Comparison of ENCODE assay signal across 8 cellular contexts in the genomic region with DNA sequence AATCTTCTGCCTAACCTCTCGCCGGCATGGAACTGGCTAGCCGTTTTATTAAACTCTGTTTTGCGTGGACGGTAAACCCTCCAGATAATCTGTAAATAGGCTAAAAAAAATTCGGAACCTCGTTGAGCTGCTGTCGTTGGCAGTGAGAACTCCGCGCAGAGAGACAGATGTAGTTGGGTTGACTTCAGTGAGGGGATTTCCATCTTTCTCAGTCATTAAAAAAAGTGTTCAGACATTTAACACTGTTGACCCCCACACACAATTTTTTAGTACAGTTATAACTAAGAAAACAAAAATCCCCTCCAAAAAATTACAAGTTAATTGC. TPM values are rescaled to one million over a fixed set of nuclear protein-coding genes. Genes with fewer than 3 reads are reported as not detected.
DNase-seq lines count a peak whose midpoint lies in the region; ATAC-seq, FAIRE-seq and TF ChIP-seq lines count a peak whose summit lies in the region.

No MANE protein-coding gene starts in this region.

- CTCF ChIA-PET in activated naive CD4-positive, alpha-beta T cell treated with anti-CD3 and anti-CD28 coated beads, Interleukin-2, amount 10 ng/mL, durations not matched to agents 7 days and 5 days (lab: Charles Lee), result interaction anchor here (2.3 kb wide), 1 partner anchor 14 kb away, joined by 11 read pairs; no protein-coding TSS in a partner anchor

- DNase-seq in activated naive CD4-positive, alpha-beta T cell treated with anti-CD3 and anti-CD28 coated beads, Interleukin-2, amount 10 ng/mL, durations not matched to agents 7 days and 5 days, result no peak
- no peak for DNase-seq in activated naive CD4-positive, alpha-beta T cell treated with anti-CD3 and anti-CD28 coated beads, Interleukin-2, amount 50 U/mL, for 16 hours
- no peak for DNase-seq in activated naive CD8-positive, alpha-beta T cell treated with anti-CD3 and anti-CD28 coated beads for 36 hours
- no peak for DNase-seq in kidney
- no peak for DNase-seq in thyroid gland
- no peak for DNase-seq in GDM1 (lab: John Stamatoyannopoulos, UW)
- DNase-seq in NCI-H1436 treated with DMSO at 0.1 percent for 48 hours (lab: John Stamatoyannopoulos, UW), result no peak

- H3K27me3 ChIP-seq in thyroid gland, result no peaks in the 10 kb centered on the region

- FAIRE-seq in kidney (lab: Jason Lieb, UNC), result no peak

- peak overlapping the region; percentile 96 for H3K27ac Mint-ChIP-seq in activated naive CD4-positive, alpha-beta T cell treated with anti-CD3 and anti-CD28 coated beads, Interleukin-2, amount 10 ng/mL, durations not matched to agents 7 days and 5 days
- peak overlapping the region; percentile 97 for H3K27ac Mint-ChIP-seq in activated naive CD8-positive, alpha-beta T cell treated with anti-CD3 and anti-CD28 coated beads for 36 hours

- peaks cover under 1 to 2% of the 10 kb centered on the region in 2 donors for H3K4me1 ChIP-seq in kidney (ENCODE audit: control insufficient read depth in 1 of 2, insufficient read depth in 1 of 2, low read depth in 1 of 2, low read length in 2 of 2)
- peaks cover 20 to 33% of the 10 kb centered on the region in 2 donors for H3K4me1 ChIP-seq in thyroid gland

- TF ChIP-seq CTCF in kidney (IDR thresholded peaks at IDR 0.05; ENCODE audit: borderline replicate concordance, extremely low read depth, insufficient read depth), result no peak
- TF ChIP-seq CTCF in thyroid gland (IDR thresholded peaks at IDR 0.05), result no peak

- peaks cover 68% of the 10 kb centered on the region for H3K4me1 Mint-ChIP-seq in activated naive CD4-positive, alpha-beta T cell treated with anti-CD3 and anti-CD28 coated beads, Interleukin-2, amount 10 ng/mL, durations not matched to agents 7 days and 5 days
- peaks cover 45% of the 10 kb centered on the region for H3K4me1 Mint-ChIP-seq in activated naive CD8-positive, alpha-beta T cell treated with anti-CD3 and anti-CD28 coated beads for 36 hours

- H3K9ac ChIP-seq in kidney (ENCODE audit: low read length in 2 of 2), result peak overlapping the region; percentile 78 to 89

- intact Hi-C loops in kidney (cut with DNase I), result no loop called here
- intact Hi-C loops in thyroid gland (cut with DNase I), result no loop called here

- ATAC-seq in HG03378 (IDR thresholded peaks at IDR 0.05; ENCODE audit: unreplicated experiment), result peak; percentile 14

- no peaks in the 10 kb centered on the region for H3K9me3 Mint-ChIP-seq in activated naive CD4-positive, alpha-beta T cell treated with anti-CD3 and anti-CD28 coated beads, Interleukin-2, amount 10 ng/mL, durations not matched to agents 7 days and 5 days
- no peaks in the 10 kb centered on the region for H3K9me3 Mint-ChIP-seq in activated naive CD8-positive, alpha-beta T cell treated with anti-CD3 and anti-CD28 coated beads for 36 hours

- H3K4me3 ChIP-seq in kidney (ENCODE audit: low read length in 2 of 2) (peak overlapping the region; percentile 97 to 98), thyroid gland (replicated peaks in 1 of 3) (peak overlapping the region; percentile 65 to 80 (median 66))

- no peaks in the 10 kb centered on the region for H3K9me3 ChIP-seq in kidney (ENCODE audit: control insufficient read depth in 1 of 2, low read length in 2 of 2)
- no peaks in the 10 kb centered on the region for H3K9me3 ChIP-seq in thyroid gland

- H3K27me3 Mint-ChIP-seq in activated naive CD4-positive, alpha-beta T cell treated with anti-CD3 and anti-CD28 coated beads, Interleukin-2, amount 10 ng/mL, durations not matched to agents 7 days and 5 days, result no peaks in the 10 kb centered on the region
- H3K27me3 Mint-ChIP-seq in activated naive CD8-positive, alpha-beta T cell treated with anti-CD3 and anti-CD28 coated beads for 36 hours, result no peaks in the 10 kb centered on the region

- no peak for TF ChIP-seq POLR2A in thyroid gland (IDR thresholded peaks at IDR 0.05)

- H3K36me3 ChIP-seq in kidney (ENCODE audit: control insufficient read depth in 1 of 2, insufficient read depth in 2 of 2, low read length in 2 of 2) (peaks cover 10 to 34% of the 10 kb centered on the region in 2 donors), thyroid gland (peaks cover 20 to 22% of the 10 kb centered on the region in 2 donors)

- H3K27ac ChIP-seq in kidney (ENCODE audit: low read depth in 2 of 2, low read length in 2 of 2) (peak overlapping the region; percentile 95 to 96), thyroid gland (peak overlapping the region; percentile 70 to 96 (median 90))

- H3K36me3 Mint-ChIP-seq in activated naive CD4-positive, alpha-beta T cell treated with anti-CD3 and anti-CD28 coated beads, Interleukin-2, amount 10 ng/mL, durations not matched to agents 7 days and 5 days, result peaks cover 39% of the 10 kb centered on the region
- peaks cover 51% of the 10 kb centered on the region for H3K36me3 Mint-ChIP-seq in activated naive CD8-positive, alpha-beta T cell treated with anti-CD3 and anti-CD28 coated beads for 36 hours

- 1% methylated on average over 10 of the region's 10 CpGs for WGBS in thyroid gland, 2 donors

- peak overlapping the region; percentile 97 for H3K4me3 Mint-ChIP-seq in activated naive CD4-positive, alpha-beta T cell treated with anti-CD3 and anti-CD28 coated beads, Interleukin-2, amount 10 ng/mL, durations not matched to agents 7 days and 5 days
- H3K4me3 Mint-ChIP-seq in activated naive CD8-positive, alpha-beta T cell treated with anti-CD3 and anti-CD28 coated beads for 36 hours, result peak overlapping the region; percentile 98

RNA-seq across cellular contexts. Expression of a gene that starts 0.5 kb away (rescaled TPM):
- 100 to 1,000 TPM; 565 to 569 TPM for total RNA-seq in activated naive CD8-positive, alpha-beta T cell treated with anti-CD3 and anti-CD28 coated beads for 36 hours
- total RNA-seq in kidney (239 TPM), thyroid gland (100 to 1,000 TPM; 222 to 327 (median 257) TPM)
- polyA plus RNA-seq in kidney (ENCODE audit: insufficient read depth, low read depth, low replicate concordance), result 481 TPM

RNA-seq across cellular contexts. Expression of a gene that starts 21.3 kb away (rescaled TPM):
- 100 to 1,000 TPM; 146 to 149 TPM for total RNA-seq in activated naive CD8-positive, alpha-beta T cell treated with anti-CD3 and anti-CD28 coated beads for 36 hours
- total RNA-seq in kidney (0.54 TPM), thyroid gland (under 1 TPM in 1 of 4 donors, not detected in 3; 0.10 TPM)
- not detected for polyA plus RNA-seq in kidney (ENCODE audit: insufficient read depth, low read depth, low replicate concordance)

Comparison
In these comparisons a context has a peak if more than half of its experiments do, and no peak if none do; other contexts are left out.
1. RNA of a gene that starts 21.3 kb away (total RNA-seq): 146 to 149 TPM in activated naive CD8-positive, alpha-beta T cell treated with anti-CD3 and anti-CD28 coated beads for 36 hours; 0.54 TPM in kidney (single experiment) and 0.10 TPM in thyroid gland; every median in the first group is over 10 times any median in the second.